Comparison of ENCODE assay signal across 8 cellular contexts in the genomic region with DNA sequence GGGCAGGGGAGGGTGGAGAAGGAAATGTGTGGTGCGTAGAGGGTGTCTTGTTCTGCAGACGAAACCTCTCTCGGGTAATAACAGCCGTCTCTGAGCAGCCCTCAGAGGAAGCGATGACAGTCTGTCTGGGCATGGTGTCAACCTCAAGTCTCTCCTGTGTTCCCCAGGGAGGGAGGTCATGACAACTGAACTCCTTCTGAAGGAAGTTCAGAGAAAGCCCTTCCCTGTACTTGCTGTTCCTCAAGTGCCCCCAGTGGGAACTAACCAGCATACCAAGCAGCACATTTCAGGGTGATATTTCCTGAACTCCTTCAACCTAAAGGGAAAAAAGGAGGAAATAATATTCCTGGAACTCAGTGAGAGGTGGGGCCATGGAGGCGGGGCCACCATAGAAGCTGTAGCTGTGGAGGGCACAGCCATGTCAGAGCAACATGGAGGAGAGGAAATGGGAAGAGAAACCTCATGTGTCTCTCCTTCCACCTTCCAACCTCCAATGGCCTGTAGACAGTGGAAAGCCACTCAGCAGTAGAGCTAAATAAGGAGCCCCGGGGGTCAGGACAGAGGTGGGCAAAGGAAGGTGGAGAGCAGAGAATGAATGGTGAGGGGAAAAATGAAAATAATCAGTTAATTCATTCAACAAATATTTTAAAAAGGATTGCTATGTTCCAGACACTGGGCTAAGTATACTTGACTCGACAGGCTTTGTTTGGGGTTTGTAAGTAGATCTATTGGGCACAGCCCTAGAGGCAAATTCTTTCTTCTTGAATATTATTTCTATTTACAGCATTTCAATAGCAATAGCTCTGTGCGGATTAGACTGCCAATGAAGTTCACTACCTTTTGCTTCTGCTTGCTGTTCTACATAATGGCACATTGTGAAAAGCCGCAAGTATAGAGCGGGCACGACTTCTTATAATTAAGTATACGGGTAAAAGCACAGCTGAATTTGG.
DNase-seq lines count a peak whose midpoint lies in the region; ATAC-seq and TF ChIP-seq lines count a peak whose summit lies in the region.

No MANE protein-coding gene starts in this region.

- H3K9me3 Mint-ChIP-seq in activated CD4-positive, alpha-beta T cell treated with anti-CD3 and anti-CD28 coated beads, Interleukin-2, amount 10 ng/mL, durations not matched to agents 24 days and 14 days = peaks cover 3% of the 10 kb centered on the region

- intact Hi-C loops in activated CD4-positive, alpha-beta T cell treated with anti-CD3 and anti-CD28 coated beads, Interleukin-2, amount 10 ng/mL, durations not matched to agents 24 days and 14 days (cut with micrococcal nuclease) = loop anchor here (1.0 to 10.0 kb wide), 8 partner anchors 38 to 393 kb away; no protein-coding TSS in a partner anchor

- peak; percentile 97 for ATAC-seq in HG03442 (IDR thresholded peaks at IDR 0.05; ENCODE audit: unreplicated experiment)

- peaks cover 7% of the 10 kb centered on the region for H3K36me3 Mint-ChIP-seq in activated CD4-positive, alpha-beta T cell treated with anti-CD3 and anti-CD28 coated beads, Interleukin-2, amount 10 ng/mL, durations not matched to agents 24 days and 14 days (ENCODE audit: low read depth)

- no peak overlapping the region for H3K4me3 ChIP-seq in epithelial cell of esophagus (ENCODE audit: low read length)

- no peaks in the 10 kb centered on the region for H3K27me3 Mint-ChIP-seq in activated CD4-positive, alpha-beta T cell treated with anti-CD3 and anti-CD28 coated beads, Interleukin-2, amount 10 ng/mL, durations not matched to agents 24 days and 14 days

- no peak for TF ChIP-seq CTCF in epithelial cell of esophagus (IDR thresholded peaks at IDR 0.05; ENCODE audit: insufficient read depth, low read depth, low read length, missing control alignments)

- H3K4me1 Mint-ChIP-seq in activated CD4-positive, alpha-beta T cell treated with anti-CD3 and anti-CD28 coated beads, Interleukin-2, amount 10 ng/mL, durations not matched to agents 24 days and 14 days = peaks cover 72% of the 10 kb centered on the region

- peak overlapping the region; percentile 88 for H3K27ac Mint-ChIP-seq in activated CD4-positive, alpha-beta T cell treated with anti-CD3 and anti-CD28 coated beads, Interleukin-2, amount 10 ng/mL, durations not matched to agents 24 days and 14 days

- H3K4me3 Mint-ChIP-seq in activated CD4-positive, alpha-beta T cell treated with anti-CD3 and anti-CD28 coated beads, Interleukin-2, amount 10 ng/mL, durations not matched to agents 24 days and 14 days = peak overlapping the region; percentile 68

- DNase-seq in activated gamma-delta T cell treated with Interleukin-2 at 50 U/mL for 16 hours (peak; percentile 72), activated gamma-delta T cell (lab: John Stamatoyannopoulos, UW) (no peak), epithelial cell of esophagus (ENCODE audit: low read depth) (peak; percentile 76), NCI-H1417 treated with DMSO at 0.1 percent for 48 hours (lab: John Stamatoyannopoulos, UW) (no peak), D341Med (ENCODE audit: low spot score) (no peak)
- peak; percentile 88 for DNase-seq in activated CD4-positive, alpha-beta T cell treated with anti-CD3 and anti-CD28 coated beads, Interleukin-2, amount 10 ng/mL, durations not matched to agents 24 days and 14 days
- peak in 3 of 4 experiments; percentile 10 to 19 (median 11) for DNase-seq in stimulated activated CD4-positive, alpha-beta T cell treated with anti-CD3 and anti-CD28 coated beads, Interleukin-1b, Interleukin-23, amount 100 ng/mL, for 24 hours (ENCODE audit: low read depth in 4 of 4, low spot score in 1 of 4)

Comparison
In these comparisons a context has a peak if more than half of its experiments do, and no peak if none do; other contexts are left out.
1. DNase-seq: peak in activated gamma-delta T cell treated with Interleukin-2 at 50 U/mL for 16 hours (single experiment), activated CD4-positive, alpha-beta T cell treated with anti-CD3 and anti-CD28 coated beads, Interleukin-2, amount 10 ng/mL, durations not matched to agents 24 days and 14 days (single experiment), epithelial cell of esophagus (single experiment) and stimulated activated CD4-positive, alpha-beta T cell treated with anti-CD3 and anti-CD28 coated beads, Interleukin-1b, Interleukin-23, amount 100 ng/mL, for 24 hours (3 of 4); none in activated gamma-delta T cell (single experiment), NCI-H1417 treated with DMSO at 0.1 percent for 48 hours (single experiment) and D341Med (single experiment).